1 cellular context compared by ENCODE assay signal in the genomic region with DNA sequence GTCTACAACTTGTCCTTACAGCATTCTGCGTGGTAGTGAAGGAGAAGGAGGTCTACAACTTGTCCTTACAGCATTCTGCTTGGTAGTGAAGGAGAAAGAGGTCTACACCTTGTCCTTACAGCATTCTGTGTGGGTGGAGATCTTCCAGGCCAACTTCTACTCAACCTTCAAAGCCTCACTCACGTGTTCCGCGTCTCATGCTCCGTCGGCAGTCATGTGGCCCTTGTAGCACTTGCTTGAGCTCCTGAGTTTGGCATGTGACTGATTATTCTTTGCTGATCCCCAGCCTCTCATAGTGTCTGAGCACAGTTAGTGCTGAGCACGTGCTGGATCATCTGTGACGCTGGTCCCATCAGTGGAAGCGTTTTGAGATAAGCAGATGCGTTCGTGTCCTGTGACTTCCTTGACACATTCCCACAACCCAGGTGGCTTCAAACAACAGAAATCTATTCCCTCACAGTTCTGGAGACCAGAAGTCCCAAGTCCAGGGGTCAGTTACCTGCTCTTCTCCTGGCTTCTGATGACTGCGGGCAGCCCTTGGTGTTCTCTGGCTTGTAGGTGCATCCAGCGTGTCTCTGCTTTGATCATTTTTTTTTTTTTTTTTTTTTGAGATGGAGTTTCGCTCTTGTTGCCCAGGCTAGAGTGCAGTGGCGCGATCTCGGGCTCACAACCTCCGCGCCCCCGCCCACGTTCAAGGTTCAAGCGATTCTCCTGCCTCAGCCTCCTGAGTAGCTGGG.
TF ChIP-seq lines count a peak whose summit lies in the region.

No MANE protein-coding gene starts in this region.

TF ChIP-seq in HepG2, 621 proteins besides CTCF, POLR2A, EP300 and RAD21 (continued from another document and continues in another):
- TF ChIP-seq ZBTB34 (CRISPR knock-in tag; IDR thresholded peaks at IDR 0.05) (0 out of 2 replicates have a peak, but pooled peaks have one; percentile 49), KAT2B (IDR thresholded peaks at IDR 0.05; ENCODE audit: borderline replicate concordance, low read depth, low read length) (no peak), HDAC6 (IDR thresholded peaks at IDR 0.05; ENCODE audit: low read depth, low read length) (no peak), EHMT2 (IDR thresholded peaks at IDR 0.05; ENCODE audit: borderline replicate concordance, low read depth, low read length) (no peak), ZNF678 (CRISPR knock-in tag; IDR thresholded peaks at IDR 0.05) (no peak), ZNF333 (CRISPR knock-in tag; IDR thresholded peaks at IDR 0.05; ENCODE audit: borderline replicate concordance) (peak; percentile 45; the same call in 1 of the 2 replicates), NCOA1 (CRISPR knock-in tag; IDR thresholded peaks at IDR 0.05) (no peak), ZNF572 (CRISPR knock-in tag; IDR thresholded peaks at IDR 0.05) (0 out of 2 replicates have a peak, but pooled peaks have one; percentile 70), TCF12 (IDR thresholded peaks at IDR 0.05) (no peak), TCF12 (CRISPR knock-in tag; IDR thresholded peaks at IDR 0.05) (no peak), FIP1L1 (IDR thresholded peaks at IDR 0.05; ENCODE audit: borderline replicate concordance, insufficient read depth, low read depth, low read length) (no peak), SRSF4 (IDR thresholded peaks at IDR 0.05; ENCODE audit: low read depth, low read length, poor library complexity, severe bottlenecking) (no peak), TERF1 (CRISPR knock-in tag; IDR thresholded peaks at IDR 0.05) (peak; percentile 86; the same call in 1 of the 2 replicates), SIX4 (CRISPR knock-in tag; IDR thresholded peaks at IDR 0.05) (0 out of 2 replicates have a peak, but pooled peaks have one; percentile 44), ZSCAN29 (CRISPR knock-in tag; conservative IDR thresholded peaks at IDR 0.05) (no peak), ZNF17 (CRISPR knock-in tag; IDR thresholded peaks at IDR 0.05) (no peak), SIX1 (CRISPR knock-in tag; IDR thresholded peaks at IDR 0.05; ENCODE audit: borderline replicate concordance) (no peak), YEATS4 (CRISPR knock-in tag; IDR thresholded peaks at IDR 0.05; ENCODE audit: borderline replicate concordance) (no peak), ZSCAN5A (CRISPR knock-in tag; IDR thresholded peaks at IDR 0.05; ENCODE audit: borderline replicate concordance) (0 out of 2 replicates have a peak, but pooled peaks have one; percentile 73), NCOA2 (CRISPR knock-in tag; IDR thresholded peaks at IDR 0.05) (no peak; the same call in 1 of the 2 replicates), TAF1 (CRISPR knock-in tag; IDR thresholded peaks at IDR 0.05) (peak; percentile 30; the same call in 1 of the 2 replicates), ZMYM3 (CRISPR knock-in tag; IDR thresholded peaks at IDR 0.05) (no peak; the same call in 1 of the 2 replicates), PHF8 (CRISPR knock-in tag; IDR thresholded peaks at IDR 0.05) (peak; percentile 34; the same call in 1 of the 2 replicates), SNRNP70 (IDR thresholded peaks at IDR 0.05; ENCODE audit: low read depth, low read length) (no peak), ZNF790 (CRISPR knock-in tag; IDR thresholded peaks at IDR 0.05; ENCODE audit: borderline replicate concordance) (no peak), ZNF280B (CRISPR knock-in tag; IDR thresholded peaks at IDR 0.05; ENCODE audit: borderline replicate concordance) (no peak), ASH2L (IDR thresholded peaks at IDR 0.05; ENCODE audit: insufficient read length, low read depth, low read length) (peak; percentile 61), KLF6 (CRISPR knock-in tag; IDR thresholded peaks at IDR 0.05) (no peak), GLI4 (CRISPR knock-in tag; IDR thresholded peaks at IDR 0.05; ENCODE audit: borderline replicate concordance) (0 out of 2 replicates have a peak, but pooled peaks have one; percentile 32), RXRB (CRISPR knock-in tag; IDR thresholded peaks at IDR 0.05; ENCODE audit: borderline replicate concordance) (peak; percentile 57), ZNF670 (CRISPR knock-in tag; IDR thresholded peaks at IDR 0.05; ENCODE audit: borderline replicate concordance) (no peak), RARA (CRISPR knock-in tag; IDR thresholded peaks at IDR 0.05) (peak; percentile 59; the same call in 1 of the 2 replicates)
- TF ChIP-seq, protein P1, sequence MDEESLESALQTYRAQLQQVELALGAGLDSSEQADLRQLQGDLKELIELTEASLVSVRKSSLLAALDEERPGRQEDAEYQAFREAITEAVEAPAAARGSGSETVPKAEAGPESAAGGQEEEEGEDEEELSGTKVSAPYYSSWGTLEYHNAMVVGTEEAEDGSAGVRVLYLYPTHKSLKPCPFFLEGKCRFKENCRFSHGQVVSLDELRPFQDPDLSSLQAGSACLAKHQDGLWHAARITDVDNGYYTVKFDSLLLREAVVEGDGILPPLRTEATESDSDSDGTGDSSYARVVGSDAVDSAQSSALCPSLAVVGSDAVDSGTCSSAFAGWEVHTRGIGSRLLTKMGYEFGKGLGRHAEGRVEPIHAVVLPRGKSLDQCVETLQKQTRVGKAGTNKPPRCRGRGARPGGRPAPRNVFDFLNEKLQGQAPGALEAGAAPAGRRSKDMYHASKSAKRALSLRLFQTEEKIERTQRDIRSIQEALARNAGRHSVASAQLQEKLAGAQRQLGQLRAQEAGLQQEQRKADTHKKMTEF (CRISPR knock-in tag; IDR thresholded peaks at IDR 0.05) = 0 out of 2 replicates have a peak, but pooled peaks have one; percentile 68
- TF ChIP-seq, protein P2, sequence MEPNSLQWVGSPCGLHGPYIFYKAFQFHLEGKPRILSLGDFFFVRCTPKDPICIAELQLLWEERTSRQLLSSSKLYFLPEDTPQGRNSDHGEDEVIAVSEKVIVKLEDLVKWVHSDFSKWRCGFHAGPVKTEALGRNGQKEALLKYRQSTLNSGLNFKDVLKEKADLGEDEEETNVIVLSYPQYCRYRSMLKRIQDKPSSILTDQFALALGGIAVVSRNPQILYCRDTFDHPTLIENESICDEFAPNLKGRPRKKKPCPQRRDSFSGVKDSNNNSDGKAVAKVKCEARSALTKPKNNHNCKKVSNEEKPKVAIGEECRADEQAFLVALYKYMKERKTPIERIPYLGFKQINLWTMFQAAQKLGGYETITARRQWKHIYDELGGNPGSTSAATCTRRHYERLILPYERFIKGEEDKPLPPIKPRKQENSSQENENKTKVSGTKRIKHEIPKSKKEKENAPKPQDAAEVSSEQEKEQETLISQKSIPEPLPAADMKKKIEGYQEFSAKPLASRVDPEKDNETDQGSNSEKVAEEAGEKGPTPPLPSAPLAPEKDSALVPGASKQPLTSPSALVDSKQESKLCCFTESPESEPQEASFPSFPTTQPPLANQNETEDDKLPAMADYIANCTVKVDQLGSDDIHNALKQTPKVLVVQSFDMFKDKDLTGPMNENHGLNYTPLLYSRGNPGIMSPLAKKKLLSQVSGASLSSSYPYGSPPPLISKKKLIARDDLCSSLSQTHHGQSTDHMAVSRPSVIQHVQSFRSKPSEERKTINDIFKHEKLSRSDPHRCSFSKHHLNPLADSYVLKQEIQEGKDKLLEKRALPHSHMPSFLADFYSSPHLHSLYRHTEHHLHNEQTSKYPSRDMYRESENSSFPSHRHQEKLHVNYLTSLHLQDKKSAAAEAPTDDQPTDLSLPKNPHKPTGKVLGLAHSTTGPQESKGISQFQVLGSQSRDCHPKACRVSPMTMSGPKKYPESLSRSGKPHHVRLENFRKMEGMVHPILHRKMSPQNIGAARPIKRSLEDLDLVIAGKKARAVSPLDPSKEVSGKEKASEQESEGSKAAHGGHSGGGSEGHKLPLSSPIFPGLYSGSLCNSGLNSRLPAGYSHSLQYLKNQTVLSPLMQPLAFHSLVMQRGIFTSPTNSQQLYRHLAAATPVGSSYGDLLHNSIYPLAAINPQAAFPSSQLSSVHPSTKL (CRISPR knock-in tag; IDR thresholded peaks at IDR 0.05) = peak; percentile 77
- TF ChIP-seq, protein P3, sequence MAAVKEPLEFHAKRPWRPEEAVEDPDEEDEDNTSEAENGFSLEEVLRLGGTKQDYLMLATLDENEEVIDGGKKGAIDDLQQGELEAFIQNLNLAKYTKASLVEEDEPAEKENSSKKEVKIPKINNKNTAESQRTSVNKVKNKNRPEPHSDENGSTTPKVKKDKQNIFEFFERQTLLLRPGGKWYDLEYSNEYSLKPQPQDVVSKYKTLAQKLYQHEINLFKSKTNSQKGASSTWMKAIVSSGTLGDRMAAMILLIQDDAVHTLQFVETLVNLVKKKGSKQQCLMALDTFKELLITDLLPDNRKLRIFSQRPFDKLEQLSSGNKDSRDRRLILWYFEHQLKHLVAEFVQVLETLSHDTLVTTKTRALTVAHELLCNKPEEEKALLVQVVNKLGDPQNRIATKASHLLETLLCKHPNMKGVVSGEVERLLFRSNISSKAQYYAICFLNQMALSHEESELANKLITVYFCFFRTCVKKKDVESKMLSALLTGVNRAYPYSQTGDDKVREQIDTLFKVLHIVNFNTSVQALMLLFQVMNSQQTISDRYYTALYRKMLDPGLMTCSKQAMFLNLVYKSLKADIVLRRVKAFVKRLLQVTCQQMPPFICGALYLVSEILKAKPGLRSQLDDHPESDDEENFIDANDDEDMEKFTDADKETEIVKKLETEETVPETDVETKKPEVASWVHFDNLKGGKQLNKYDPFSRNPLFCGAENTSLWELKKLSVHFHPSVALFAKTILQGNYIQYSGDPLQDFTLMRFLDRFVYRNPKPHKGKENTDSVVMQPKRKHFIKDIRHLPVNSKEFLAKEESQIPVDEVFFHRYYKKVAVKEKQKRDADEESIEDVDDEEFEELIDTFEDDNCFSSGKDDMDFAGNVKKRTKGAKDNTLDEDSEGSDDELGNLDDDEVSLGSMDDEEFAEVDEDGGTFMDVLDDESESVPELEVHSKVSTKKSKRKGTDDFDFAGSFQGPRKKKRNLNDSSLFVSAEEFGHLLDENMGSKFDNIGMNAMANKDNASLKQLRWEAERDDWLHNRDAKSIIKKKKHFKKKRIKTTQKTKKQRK (IDR thresholded peaks at IDR 0.05; ENCODE audit: low read length) = no peak
- TF ChIP-seq, protein P4, sequence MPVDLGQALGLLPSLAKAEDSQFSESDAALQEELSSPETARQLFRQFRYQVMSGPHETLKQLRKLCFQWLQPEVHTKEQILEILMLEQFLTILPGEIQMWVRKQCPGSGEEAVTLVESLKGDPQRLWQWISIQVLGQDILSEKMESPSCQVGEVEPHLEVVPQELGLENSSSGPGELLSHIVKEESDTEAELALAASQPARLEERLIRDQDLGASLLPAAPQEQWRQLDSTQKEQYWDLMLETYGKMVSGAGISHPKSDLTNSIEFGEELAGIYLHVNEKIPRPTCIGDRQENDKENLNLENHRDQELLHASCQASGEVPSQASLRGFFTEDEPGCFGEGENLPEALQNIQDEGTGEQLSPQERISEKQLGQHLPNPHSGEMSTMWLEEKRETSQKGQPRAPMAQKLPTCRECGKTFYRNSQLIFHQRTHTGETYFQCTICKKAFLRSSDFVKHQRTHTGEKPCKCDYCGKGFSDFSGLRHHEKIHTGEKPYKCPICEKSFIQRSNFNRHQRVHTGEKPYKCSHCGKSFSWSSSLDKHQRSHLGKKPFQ (CRISPR knock-in tag; IDR thresholded peaks at IDR 0.05; ENCODE audit: insufficient replicate concordance) = no peak
